ENCODE assay signal across 8 cellular contexts in genomic region chr13:25375727-25376358, GRCh38. TPM values are rescaled to one million over a fixed set of nuclear protein-coding genes. Genes with fewer than 3 reads are reported as not detected.
A peak's percentile ranks its signal among the peaks of the same experiment; 100 is the strongest.
DNase-seq lines count a peak whose midpoint lies in the region; FAIRE-seq and TF ChIP-seq lines count a peak whose summit lies in the region.

No MANE protein-coding gene starts in this region.

- POLR2A ChIA-PET in HEK293T (lab: Yijun Ruan, JAX) = no interaction called here

- no peak for TF ChIP-seq POLR2A in suprapubic skin (IDR thresholded peaks at IDR 0.05)

- H3K36me3 ChIP-seq in suprapubic skin = no peaks in the 10 kb centered on the region

- no peak for TF ChIP-seq EP300 in suprapubic skin (IDR thresholded peaks at IDR 0.05)

- TF ChIP-seq CTCF in astrocyte of the spinal cord (IDR thresholded peaks at IDR 0.05; ENCODE audit: low read depth, low read length) (peak; percentile 71), suprapubic skin (IDR thresholded peaks at IDR 0.05) (peak; percentile 14 to 54)

- H3K4me3 ChIP-seq in astrocyte of the spinal cord (ENCODE audit: low read depth, low read length) (no peak overlapping the region), suprapubic skin (no peak overlapping the region)

- in situ Hi-C loops in astrocyte of the spinal cord (cut with HindIII; ENCODE audit: low sequenced_read_pairs) = no loop called here

- H3K27ac ChIP-seq in suprapubic skin = no peak overlapping the region

- H3K27me3 ChIP-seq in suprapubic skin = peaks cover 51% of the 10 kb centered on the region

- DNase-seq in DMS79 treated with DMSO at 0.1 percent for 48 hours (lab: John Stamatoyannopoulos, UW) (peak; percentile 23), DMS79 (lab: John Stamatoyannopoulos, UW) (no peak), HEK293T (ENCODE audit: extremely low spot score) (peak; percentile 48), NOMO-1 (lab: John Stamatoyannopoulos, UW; ENCODE audit: unreplicated experiment in 2 of 2) (peak; percentile 31 to 65), astrocyte of the spinal cord (ENCODE audit: low read depth, low spot score) (peak; percentile 48), kidney tubule cell (ENCODE audit: low spot score) (peak; percentile 47), suprapubic skin (ENCODE audit: low spot score in 2 of 2) (no peak), RCC 7860 (ENCODE audit: low spot score) (no peak)

- no peak for FAIRE-seq in RCC 7860 (lab: Jason Lieb, UNC)

- H3K9me3 ChIP-seq in suprapubic skin = no peaks in the 10 kb centered on the region

- CTCF ChIA-PET in HEK293T (lab: Yijun Ruan, JAX) = interaction anchor here (0.6 to 3.0 kb wide), 5 partner anchors 11 to 763 kb away, joined by 3 to 11 read pairs (median 3); no protein-coding TSS in a partner anchor

- peaks cover 15% of the 10 kb centered on the region for H3K4me1 ChIP-seq in suprapubic skin

- 42% methylated on average over 9 of the region's 9 CpGs for WGBS in suprapubic skin

TF ChIP-seq in HEK293T, 16 proteins besides CTCF, POLR2A, EP300 and RAD21:
- no peak for TF ChIP-seq NFRKB (IDR thresholded peaks at IDR 0.05)
- TF ChIP-seq ZNF384 (IDR thresholded peaks at IDR 0.05) = no peak
- no peak for TF ChIP-seq SP1 (IDR thresholded peaks at IDR 0.05)
- TF ChIP-seq HDGF (IDR thresholded peaks at IDR 0.05; ENCODE audit: borderline replicate concordance) = no peak
- no peak for TF ChIP-seq FOXM1 (IDR thresholded peaks at IDR 0.05; ENCODE audit: borderline replicate concordance)
- TF ChIP-seq SUZ12 (IDR thresholded peaks at IDR 0.05) = no peak
- TF ChIP-seq LEF1 (IDR thresholded peaks at IDR 0.05; ENCODE audit: borderline replicate concordance) = no peak
- TF ChIP-seq L3MBTL2 (conservative IDR thresholded peaks at IDR 0.05) = no peak
- TF ChIP-seq FOXK2 (IDR thresholded peaks at IDR 0.05) = no peak
- no peak for TF ChIP-seq FOXA1 (IDR thresholded peaks at IDR 0.05)
- TF ChIP-seq TARDBP (IDR thresholded peaks at IDR 0.05) = no peak
- TF ChIP-seq PKNOX1 (IDR thresholded peaks at IDR 0.05) = no peak
- TF ChIP-seq BHLHE40 (IDR thresholded peaks at IDR 0.05; ENCODE audit: borderline replicate concordance) = no peak
- TF ChIP-seq ELF4 (IDR thresholded peaks at IDR 0.05) = no peak
- TF ChIP-seq ARNT (IDR thresholded peaks at IDR 0.05) = no peak
- no peak for TF ChIP-seq CTBP1 (IDR thresholded peaks at IDR 0.05; ENCODE audit: borderline replicate concordance)

RNA-seq across cellular contexts. Expression of gene ATP8A2, which starts 4.1 kb away (rescaled TPM):
- under 1 TPM; 0.13 to 0.24 (median 0.20) TPM for total RNA-seq in suprapubic skin

Comparison
In these comparisons a context has a peak if more than half of its experiments do, and no peak if none do; other contexts are left out.
1. DNase-seq: peak in DMS79 treated with DMSO at 0.1 percent for 48 hours (single experiment), HEK293T (single experiment), NOMO-1 (2 of 2), astrocyte of the spinal cord (single experiment) and kidney tubule cell (single experiment); none in DMS79 (single experiment), suprapubic skin (0 of 2) and RCC 7860 (single experiment).